Comparison of ENCODE assay signal across 10 cellular contexts in the genomic region with DNA sequence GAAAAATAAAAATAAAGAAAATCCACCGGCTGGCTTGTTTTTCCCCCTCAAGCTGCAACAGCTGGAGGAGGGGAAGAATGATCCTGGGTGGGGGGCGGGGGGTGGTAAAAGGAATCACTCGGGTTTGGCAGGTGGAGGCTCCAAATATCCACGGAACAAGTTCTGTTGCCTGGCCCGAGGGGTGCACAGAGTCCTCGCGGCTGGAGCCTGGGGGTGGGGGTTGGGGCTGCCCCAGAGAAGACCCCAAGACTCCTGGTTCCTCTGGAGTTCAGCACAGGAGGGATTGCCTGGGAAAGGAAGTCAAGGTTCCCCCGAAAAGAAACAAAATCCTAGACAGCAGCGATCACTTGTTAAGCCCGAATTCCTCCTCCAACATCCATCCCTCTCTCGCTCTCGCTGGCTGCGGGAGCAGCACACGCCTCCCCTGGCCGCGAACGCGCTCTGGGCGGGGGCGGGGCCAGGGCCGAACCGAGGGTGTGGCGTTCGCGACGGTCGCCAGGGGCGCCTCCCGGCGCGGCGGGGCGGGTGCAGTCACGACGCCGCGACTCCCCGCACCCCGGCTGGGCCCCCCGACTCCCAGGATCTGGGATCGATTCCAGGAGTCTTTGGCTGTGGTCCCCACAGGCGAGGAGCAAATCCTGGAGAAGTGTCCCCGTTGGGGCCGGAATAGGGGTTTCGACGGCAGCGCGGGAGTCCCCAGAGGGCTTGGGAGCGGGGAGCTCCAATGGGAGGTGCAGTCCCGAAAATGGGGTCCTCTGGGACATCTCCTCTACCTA. TPM values are rescaled to one million over a fixed set of nuclear protein-coding genes. Genes with fewer than 3 reads are reported as not detected.
DNase-seq lines count a peak whose midpoint lies in the region; ATAC-seq and TF ChIP-seq lines count a peak whose summit lies in the region.
"Had no signal": no experiment of that assay in that cellular context is flagged by ENCODE, and none has a peak within 500 bp of the region (broad histone marks: within the 10 kb centered on the region; RNA-seq: fewer than 3 reads in every experiment).

A gene (minus strand): TSS at position 443 of the 776 bp plus-strand sequence. CDS start 4,352 bp downstream, outside the sequence.

- BruUV-seq in OCI-LY7 (replicated peaks; lab: Mats Ljungman, UMichigan), result no TSS peak

- H3K4me2 ChIP-seq in OCI-LY7 (ENCODE audit: low read length), result no peak within 1 kb of the TSS

- POLR2A ChIA-PET in OCI-LY7 (lab: Charles Lee), result no interaction called here

- H3K4me3 Mint-ChIP-seq in HFFc6, result no peak within 1 kb of the TSS
- H3K4me3 Mint-ChIP-seq: natural killer cell treated with Interleukin-12 subunit alpha and Interleukin-12 subunit beta and Interleukin-15 and Interleukin-18, amount 100 ng/mL, for 72 hours; T-helper 1 cell treated with Interleukin-12 subunit alpha and Interleukin-12 subunit beta and Interleukin-4 antibody, amounts not matched to agents 30 μg/mL and 1 μg/mL, for 36 hours had no signal

- H3K9me2 ChIP-seq in OCI-LY7 (ENCODE audit: insufficient read depth, low read length), result no peaks in the 10 kb centered on the region

- H3K79me2 ChIP-seq in OCI-LY7 (ENCODE audit: insufficient read depth, low read depth, low read length), result no peaks in the 10 kb centered on the region

- H4K20me1 ChIP-seq in OCI-LY7 (ENCODE audit: insufficient read depth, low read length), result no peaks in the 10 kb centered on the region

- H3K27me3 ChIP-seq in NT2/D1 (ENCODE audit: insufficient read depth, insufficient read length) (peaks cover 100% of the 10 kb centered on the region), psoas muscle (ENCODE audit: insufficient read depth in 3 of 3, low read length in 2 of 3) (peaks cover 0 to 41% (median 24%) of the 10 kb centered on the region in 3 donors)

- peaks cover 2% of the 10 kb centered on the region; the same call in 1 of the 2 replicates for H3K27me3 Mint-ChIP-seq in HFFc6 (ENCODE audit: insufficient read depth)

- no peaks in the 10 kb centered on the region for H3K4me1 ChIP-seq in NT2/D1 (ENCODE audit: insufficient read depth, insufficient read length)
- H3K4me1 ChIP-seq in psoas muscle, result no peaks in the 10 kb centered on the region
- H3K4me1 ChIP-seq in OCI-LY7 (ENCODE audit: insufficient read depth, low read length, poor library complexity, severe bottlenecking), result no peaks in the 10 kb centered on the region

- H3K4me3 ChIP-seq in NT2/D1 (ENCODE audit: insufficient read length, low read depth), result peak within 1 kb of the TSS; percentile 32
- peak within 1 kb of the TSS; percentile 50 for H3K4me3 ChIP-seq in psoas muscle
- H3K4me3 ChIP-seq in OCI-LY7 (ENCODE audit: low read depth, low read length, poor library complexity, severe bottlenecking), result no peak within 1 kb of the TSS

- no peak within 1 kb of the TSS for H2AFZ ChIP-seq in OCI-LY7 (ENCODE audit: low read length)

- peak; percentile 13 for DNase-seq in GM10266 (ENCODE audit: extremely low spot score)
- peak; percentile 33 for DNase-seq in NT2/D1 (ENCODE audit: low read depth, low spot score)
- DNase-seq in cardiac septum (ENCODE audit: low spot score), result peak; percentile 72
- no peak for DNase-seq in psoas muscle
- no peak for DNase-seq in HFFc6
- DNase-seq in activated CD8-positive, alpha-beta memory T cell treated with anti-CD3 and anti-CD28 coated beads for 24 hours, result no peak
- DNase-seq in OCI-LY7 (ENCODE audit: low spot score), result no peak

- no peaks in the 10 kb centered on the region for H3K36me3 Mint-ChIP-seq in HFFc6 (ENCODE audit: low read depth)
- H3K36me3 Mint-ChIP-seq: natural killer cell treated with Interleukin-12 subunit alpha and Interleukin-12 subunit beta and Interleukin-15 and Interleukin-18, amount 100 ng/mL, for 72 hours had no signal

- H3K9me3 ChIP-seq in NT2/D1 (ENCODE audit: insufficient read depth, low read length) (no peaks in the 10 kb centered on the region), psoas muscle (no peaks in the 10 kb centered on the region), OCI-LY7 (ENCODE audit: low read length) (no peaks in the 10 kb centered on the region)

- ATAC-seq in psoas muscle, result peak in 3 of 4 donors; percentile 61 to 70 (median 69)
- ATAC-seq in GM19395 (IDR thresholded peaks at IDR 0.05; ENCODE audit: unreplicated experiment), result no peak
- ATAC-seq: natural killer cell treated with Interleukin-12 subunit alpha and Interleukin-12 subunit beta and Interleukin-15 and Interleukin-18, amount 100 ng/mL, for 72 hours had no signal

- peaks cover 15% of the 10 kb centered on the region for H3K9me3 Mint-ChIP-seq in HFFc6
- H3K9me3 Mint-ChIP-seq: T-helper 1 cell treated with Interleukin-12 subunit alpha and Interleukin-12 subunit beta and Interleukin-4 antibody, amounts not matched to agents 30 μg/mL and 1 μg/mL, for 36 hours had no signal

- H3K36me3 ChIP-seq in NT2/D1 (ENCODE audit: insufficient read depth, insufficient read length, low read length), result no peaks in the 10 kb centered on the region
- H3K36me3 ChIP-seq in psoas muscle (ENCODE audit: insufficient read depth in 1 of 2, low read depth in 1 of 2), result no peaks in the 10 kb centered on the region
- no peaks in the 10 kb centered on the region for H3K36me3 ChIP-seq in OCI-LY7 (ENCODE audit: insufficient read depth, low read length)

- CTCF ChIA-PET in OCI-LY7 (lab: Charles Lee; ENCODE audit: unreplicated experiment), result no interaction called here

- intact Hi-C loops in cardiac septum (cut with DNase I) (loop anchor here (10.0 kb wide), 1 partner anchor 242 kb away; no protein-coding TSS in a partner anchor), psoas muscle (cut with DNase I) (no loop called here), OCI-LY7 (cut with micrococcal nuclease; ENCODE audit: unreplicated experiment) (no loop called here)

- 1% methylated on average over 49 to 50 of the region's 50 CpGs for WGBS in psoas muscle, 3 donors

- TF ChIP-seq CTCF in GM10266 (IDR thresholded peaks at IDR 0.05; ENCODE audit: control insufficient read depth, insufficient read depth, low read depth, missing control alignments), result no peak
- TF ChIP-seq CTCF in psoas muscle (IDR thresholded peaks at IDR 0.05), result no peak
- TF ChIP-seq CTCF in HFFc6 (IDR thresholded peaks at IDR 0.05), result no peak
- TF ChIP-seq CTCF in OCI-LY7 (conservative IDR thresholded peaks at IDR 0.05; ENCODE audit: low read length), result no peak

- no peaks in the 10 kb centered on the region for H3K4me1 Mint-ChIP-seq in HFFc6 (ENCODE audit: low read depth)

- peak within 1 kb of the TSS; percentile 21 for H3K9ac ChIP-seq in NT2/D1 (ENCODE audit: insufficient read length, low read depth)

- H3K27ac Mint-ChIP-seq in HFFc6, result no peak within 1 kb of the TSS
- H3K27ac Mint-ChIP-seq: natural killer cell treated with Interleukin-12 subunit alpha and Interleukin-12 subunit beta and Interleukin-15 and Interleukin-18, amount 100 ng/mL, for 72 hours; T-helper 1 cell treated with Interleukin-12 subunit alpha and Interleukin-12 subunit beta and Interleukin-4 antibody, amounts not matched to agents 30 μg/mL and 1 μg/mL, for 36 hours had no signal

- H3K27ac ChIP-seq in psoas muscle (no peak within 1 kb of the TSS), OCI-LY7 (ENCODE audit: low read depth, low read length, poor library complexity, severe bottlenecking) (no peak within 1 kb of the TSS)

RNA-seq across cellular contexts. Expression of the gene that starts here (rescaled TPM):
- total RNA-seq in cardiac septum (15.6 TPM), psoas muscle (not detected), OCI-LY7 (2022) (not detected in 2 replicates)
- not detected for polyA plus RNA-seq in psoas muscle
- not detected for total RNA-seq in HFFc6 (2021; fragmentation: NEBNext Ultra II Directional; extraction: Animal tissue kit (Norgen Biotek cat#: 25700))
- not detected in 2 replicates for total RNA-seq in OCI-LY7 (2014; rRNA removed; shearing (Covaris generic))
- total RNA-seq: natural killer cell treated with Interleukin-12 subunit alpha and Interleukin-12 subunit beta and Interleukin-15 and Interleukin-18, amount 100 ng/mL, for 72 hours had no signal

Comparison
In these comparisons a context has a peak if more than half of its experiments do, and no peak if none do; other contexts are left out.
1. RNA of the gene that starts here (total RNA-seq): 15.6 TPM in cardiac septum (single experiment); not detected in psoas muscle, not detected in HFFc6 and not detected in OCI-LY7; every median in the first group is over 10 times any median in the second.
2. Peak in ATAC-seq and H3K4me3 ChIP-seq in psoas muscle; RNA of the gene not detected or under 1 TPM.
3. DNase-seq: peak in GM10266 (single experiment), NT2/D1 (single experiment) and cardiac septum (single experiment); none in psoas muscle (0 of 2), HFFc6 (single experiment), activated CD8-positive, alpha-beta memory T cell treated with anti-CD3 and anti-CD28 coated beads for 24 hours (single experiment) and OCI-LY7 (single experiment).